Comparison of ENCODE assay signal across 8 cellular contexts in the genomic region with DNA sequence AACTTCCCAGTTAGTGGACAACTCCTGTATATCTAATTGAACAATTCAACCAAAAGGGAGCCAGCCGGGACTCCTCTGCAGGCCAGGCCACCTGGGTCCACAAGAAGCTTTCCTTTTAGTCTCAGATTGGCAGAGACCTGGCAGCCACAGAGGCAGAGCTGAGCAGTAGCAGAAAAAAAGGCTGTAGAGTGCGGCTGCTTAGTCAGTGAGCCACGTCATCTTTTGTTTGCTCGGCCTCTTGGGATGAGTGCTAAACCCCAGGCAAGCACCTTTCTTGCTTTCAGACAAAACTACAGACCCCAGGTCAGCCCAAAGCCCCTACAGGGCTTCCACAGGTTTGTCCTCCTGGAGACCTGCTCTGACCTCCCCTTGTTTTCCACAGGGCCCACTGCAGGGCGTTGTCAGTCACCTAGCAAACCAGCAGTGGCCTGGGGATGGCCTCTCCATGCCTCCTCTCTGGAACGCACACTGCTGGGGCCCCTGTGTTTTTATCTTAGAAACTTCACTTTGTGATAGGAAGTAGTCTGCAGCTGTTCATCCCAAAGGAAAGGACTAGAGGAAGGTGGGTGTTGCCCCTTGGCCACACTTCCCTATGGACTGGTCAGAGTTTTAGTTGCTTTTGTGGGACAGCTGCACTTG. TPM values are rescaled to one million over a fixed set of nuclear protein-coding genes. Genes with fewer than 3 reads are reported as not detected.
DNase-seq lines count a peak whose midpoint lies in the region; ATAC-seq, FAIRE-seq and TF ChIP-seq lines count a peak whose summit lies in the region.

No MANE protein-coding gene starts in this region.

- no peaks in the 10 kb centered on the region for H3K36me3 Mint-ChIP-seq in CD8-positive, alpha-beta memory T cell
- H3K36me3 Mint-ChIP-seq in endodermal cell (ENCODE audit: low read depth) (peaks cover 33% of the 10 kb centered on the region), nephron (ENCODE audit: low read depth) (peaks cover 8% of the 10 kb centered on the region)

- H3K4me3 ChIP-seq in CD8-positive, alpha-beta memory T cell (ENCODE audit: low read length) = no peak overlapping the region
- peak overlapping the region; percentile 4 for H3K4me3 ChIP-seq in endodermal cell (ENCODE audit: low read length)

- H3K9me3 Mint-ChIP-seq in CD8-positive, alpha-beta memory T cell = no peaks in the 10 kb centered on the region
- H3K9me3 Mint-ChIP-seq in endodermal cell (no peaks in the 10 kb centered on the region), nephron (no peaks in the 10 kb centered on the region)

- no peak for FAIRE-seq in D721Med (lab: Jason Lieb, UNC)

- peak overlapping the region; percentile 1 for H3K9ac ChIP-seq in endodermal cell (ENCODE audit: extremely low read depth, low read length, poor library complexity, severe bottlenecking)

- no peaks in the 10 kb centered on the region for H3K36me3 ChIP-seq in CD8-positive, alpha-beta memory T cell (ENCODE audit: insufficient read depth, low read length)
- peaks cover 43% of the 10 kb centered on the region for H3K36me3 ChIP-seq in endodermal cell (ENCODE audit: control insufficient read depth, insufficient read depth, low read length)

- TF ChIP-seq CTCF in endodermal cell (conservative IDR thresholded peaks at IDR 0.05) (no peak), nephron (IDR thresholded peaks at IDR 0.05; ENCODE audit: unreplicated experiment in 3 of 3) (no peak), D721Med (IDR thresholded peaks at IDR 0.05; ENCODE audit: insufficient read depth, missing control alignments) (no peak)

- H3K27me3 ChIP-seq in CD8-positive, alpha-beta memory T cell (ENCODE audit: insufficient read depth, low read length, poor library complexity, severe bottlenecking) = no peaks in the 10 kb centered on the region
- no peaks in the 10 kb centered on the region for H3K27me3 ChIP-seq in endodermal cell (ENCODE audit: control insufficient read depth, insufficient read depth, low read length, poor library complexity, severe bottlenecking)

- H3K4me1 Mint-ChIP-seq in CD8-positive, alpha-beta memory T cell = no peaks in the 10 kb centered on the region
- H3K4me1 Mint-ChIP-seq in endodermal cell (peaks cover 56% of the 10 kb centered on the region), nephron (peaks cover 89% of the 10 kb centered on the region)

- peaks cover 4 to 12% of the 10 kb centered on the region in 2 donors for H3K27me3 Mint-ChIP-seq in CD8-positive, alpha-beta memory T cell
- H3K27me3 Mint-ChIP-seq in endodermal cell (ENCODE audit: insufficient read depth) = no peaks in the 10 kb centered on the region
- H3K27me3 Mint-ChIP-seq in nephron (ENCODE audit: low read depth) = no peaks in the 10 kb centered on the region

- H3K27ac Mint-ChIP-seq in CD8-positive, alpha-beta memory T cell = no peak overlapping the region
- H3K27ac Mint-ChIP-seq in endodermal cell (peak overlapping the region; percentile 83), nephron (peak overlapping the region; percentile 80 to 88 (median 80))

- CTCF ChIA-PET in CD8-positive, alpha-beta memory T cell (lab: Charles Lee) = no interaction called here

- WGBS in endodermal cell (ENCODE audit: insufficient coverage in 1 of 2, insufficient read length in 1 of 2), 2 experiments = 50 to 62% methylated on average over 5 to 6 of the region's 6 CpGs

- H3K9me3 ChIP-seq in CD8-positive, alpha-beta memory T cell (ENCODE audit: low read length) = no peaks in the 10 kb centered on the region
- no peaks in the 10 kb centered on the region for H3K9me3 ChIP-seq in endodermal cell (ENCODE audit: control insufficient read depth, low read length)

- no peak for ATAC-seq in activated CD4-positive, CD25-positive, alpha-beta regulatory T cell treated with anti-CD3 and anti-CD28 coated beads, Interleukin-2, amount 50 U/mL, for 24 hours
- no peak for ATAC-seq in GM18907 (IDR thresholded peaks at IDR 0.05; ENCODE audit: unreplicated experiment)

- peak overlapping the region; percentile 64 for H3K27ac ChIP-seq in CD8-positive, alpha-beta memory T cell (ENCODE audit: low read depth, low read length)
- H3K27ac ChIP-seq in endodermal cell (ENCODE audit: low read depth, low read length) = peak overlapping the region; percentile 54

- POLR2A ChIA-PET in CD8-positive, alpha-beta memory T cell (lab: Charles Lee) = no interaction called here

- DNase-seq in CD8-positive, alpha-beta memory T cell = no peak
- DNase-seq in NCI-H460 (ENCODE audit: extremely low read depth, low read depth) (peak; percentile 49), endodermal cell (no peak), iPS-NIHi11 (ENCODE audit: low spot score) (no peak), D721Med (ENCODE audit: insufficient read length, low spot score) (no peak)

- no peaks in the 10 kb centered on the region for H3K4me1 ChIP-seq in CD8-positive, alpha-beta memory T cell (ENCODE audit: insufficient read depth, low read length)
- H3K4me1 ChIP-seq in endodermal cell (ENCODE audit: control insufficient read depth, insufficient read depth, low read length) = peaks cover 27% of the 10 kb centered on the region

- H3K4me3 Mint-ChIP-seq in CD8-positive, alpha-beta memory T cell = no peak overlapping the region
- H3K4me3 Mint-ChIP-seq in endodermal cell (peak overlapping the region; percentile 11), nephron (peak overlapping the region in 2 of 3 experiments; percentile 22 to 43)

RNA-seq across cellular contexts. Expression of gene SHB, which starts 49.9 kb away (rescaled TPM):
- 1 to 10 TPM; 1.8 TPM for total RNA-seq in CD8-positive, alpha-beta memory T cell
- 0.64 TPM for polyA plus RNA-seq in CD8-positive, alpha-beta memory T cell
- 12.5 and 14.3 TPM in 2 replicates for total RNA-seq in NCI-H460 (2014; rRNA removed; shearing (Covaris generic))
- 10.8 and 14.0 TPM in 2 replicates for polyA plus RNA-seq in NCI-H460 (2014; cell fraction: nucleus; rRNA removed)
- 10 to 100 TPM; 28.1 to 38.1 TPM for total RNA-seq in endodermal cell
- 10.8 TPM for polyA plus RNA-seq in endodermal cell (2013, experiment 1 of 2)
- 12.5 TPM for polyA plus RNA-seq in endodermal cell (2013, experiment 2 of 2)

Comparison
In these comparisons a context has a peak if more than half of its experiments do, and no peak if none do; other contexts are left out.
1. H3K27ac Mint-ChIP-seq: peak in endodermal cell (single experiment) and nephron (3 of 3); none in CD8-positive, alpha-beta memory T cell (0 of 8).
2. H3K4me3 Mint-ChIP-seq: peak in endodermal cell (single experiment) and nephron (2 of 3); none in CD8-positive, alpha-beta memory T cell (0 of 7).